24 cellular contexts compared by ENCODE assay signal in genomic region chr20:62772618-62772993, GRCh38. TPM values are rescaled to one million over a fixed set of nuclear protein-coding genes. Genes with fewer than 3 reads are reported as not detected.
DNase-seq lines count a peak whose midpoint lies in the region; ATAC-seq, FAIRE-seq and TF ChIP-seq lines count a peak whose summit lies in the region.
"Had no signal": no experiment of that assay in that cellular context is flagged by ENCODE, and none has a peak within 500 bp of the region (broad histone marks: within the 10 kb centered on the region; RNA-seq: fewer than 3 reads in every experiment).

No MANE protein-coding gene starts in this region.

- no peak for FAIRE-seq in pancreas (lab: Jason Lieb, UNC)
- FAIRE-seq: H54 had no signal

- H3K4me1 Mint-ChIP-seq in T-helper 17 cell (peaks cover 24% of the 10 kb centered on the region), glutamatergic neuron (ENCODE audit: low read depth, unreplicated experiment) (peaks cover 32% of the 10 kb centered on the region)

- H3K27me3 Mint-ChIP-seq in T-helper 17 cell (no peaks in the 10 kb centered on the region), glutamatergic neuron (ENCODE audit: unreplicated experiment) (peaks cover 21% of the 10 kb centered on the region)
- H3K27me3 Mint-ChIP-seq: activated naive CD8-positive, alpha-beta T cell treated with anti-CD3 and anti-CD28 coated beads, Interleukin-2, amount 10 ng/mL, durations not matched to agents 7 days and 5 days had no signal

- no peak overlapping the region for H4K8ac ChIP-seq in mesendoderm (ENCODE audit: low read depth, low read length)

- no peaks in the 10 kb centered on the region for H3K9me3 ChIP-seq in T-helper 17 cell (ENCODE audit: control insufficient read depth, low read length, poor library complexity, severe bottlenecking)
- H3K9me3 ChIP-seq in pancreas = no peaks in the 10 kb centered on the region
- H3K9me3 ChIP-seq: sigmoid colon, tibial nerve had no signal

- H3K4me2 ChIP-seq in mesendoderm (ENCODE audit: low read length) = no peak overlapping the region
- H3K4me2 ChIP-seq: hepatocyte had no signal

- no peaks in the 10 kb centered on the region for H3K27me3 ChIP-seq in pancreas
- no peaks in the 10 kb centered on the region for H3K27me3 ChIP-seq in mesendoderm (ENCODE audit: insufficient read depth, low read length, poor library complexity)
- H3K27me3 ChIP-seq: hepatocyte, sigmoid colon had no signal

- H3K56ac ChIP-seq in mesendoderm (ENCODE audit: low read length) = no peak overlapping the region

- H3K18ac ChIP-seq in mesendoderm (ENCODE audit: low read length) = no peak overlapping the region

- H2BK120ac ChIP-seq in mesendoderm (ENCODE audit: low read depth, low read length) = no peak overlapping the region

- H3K4me3 ChIP-seq in pancreas (no peak overlapping the region), mesendoderm (ENCODE audit: low read length) (no peak overlapping the region)
- H3K4me3 ChIP-seq: hepatocyte, sigmoid colon, tibial nerve had no signal

- H3K4me1 ChIP-seq in pancreas = no peaks in the 10 kb centered on the region
- peaks cover 2% of the 10 kb centered on the region for H3K4me1 ChIP-seq in mesendoderm (ENCODE audit: control insufficient read depth, low read depth, low read length)

- no peaks in the 10 kb centered on the region for H3K36me3 ChIP-seq in pancreas
- H3K36me3 ChIP-seq in mesendoderm (ENCODE audit: control insufficient read depth, insufficient read depth, low read length) = no peaks in the 10 kb centered on the region
- H3K36me3 ChIP-seq: sigmoid colon, tibial nerve had no signal

- no peak for ATAC-seq in T-helper 17 cell
- no peak for ATAC-seq in pancreas
- no peak for ATAC-seq in left cardiac atrium
- ATAC-seq: stimulated activated naive B cell treated with anti-CD40 and anti-IgM and Interleukin-4, amounts not matched to agents 10 μg/mL and 1 μg/mL and 100 μg/mL, for 72 hours had no signal

- H3K9me3 Mint-ChIP-seq in glutamatergic neuron (ENCODE audit: unreplicated experiment) = peaks cover 9% of the 10 kb centered on the region
- H3K9me3 Mint-ChIP-seq: activated naive CD8-positive, alpha-beta T cell treated with anti-CD3 and anti-CD28 coated beads, Interleukin-2, amount 10 ng/mL, durations not matched to agents 7 days and 5 days; activated T-helper 2 cell treated with anti-CD3 and anti-CD28 coated beads, Interferon-gamma antibody, Interleukin-2, Interleukin-4, amounts not matched to agents 10 μg/mL and 5 μg/mL and 100 μg/mL, durations not matched to agents 14 hours and 24 hours and 36 hours had no signal

- intact Hi-C loops in pancreas (cut with DNase I) = no loop called here
- intact Hi-C loops in left cardiac atrium (cut with DNase I) = no loop called here

- TF ChIP-seq CTCF in glutamatergic neuron (IDR thresholded peaks at IDR 0.05; ENCODE audit: partially characterized antibody, unreplicated experiment) = no peak
- no peak for TF ChIP-seq CTCF in pancreas (IDR thresholded peaks at IDR 0.05)

- no peak overlapping the region for H4K5ac ChIP-seq in mesendoderm (ENCODE audit: low read length)

- H3K4ac ChIP-seq in mesendoderm (ENCODE audit: low read depth, low read length) = no peak overlapping the region

- H3K79me1 ChIP-seq in mesendoderm (ENCODE audit: low read length) = no peaks in the 10 kb centered on the region

- H3K36me3 Mint-ChIP-seq in T-helper 17 cell (ENCODE audit: low read depth) = no peaks in the 10 kb centered on the region
- H3K36me3 Mint-ChIP-seq in glutamatergic neuron (ENCODE audit: unreplicated experiment) = no peaks in the 10 kb centered on the region
- H3K36me3 Mint-ChIP-seq: activated naive CD8-positive, alpha-beta T cell treated with anti-CD3 and anti-CD28 coated beads, Interleukin-2, amount 10 ng/mL, durations not matched to agents 7 days and 5 days had no signal

- no peak overlapping the region for H2BK15ac ChIP-seq in mesendoderm (replicated peaks; ENCODE audit: low read depth)

- H3K23ac ChIP-seq in mesendoderm (ENCODE audit: low read length) = no peak overlapping the region

- H3K79me2 ChIP-seq in mesendoderm (ENCODE audit: control insufficient read depth, insufficient read depth, low read length) = no peaks in the 10 kb centered on the region
- H3K79me2 ChIP-seq: hepatocyte had no signal

- WGBS in pancreas, 2 donors = 20 to 34% methylated on average over 11 of the region's 11 CpGs
- WGBS in mesendoderm (ENCODE audit: extremely low coverage, insufficient coverage, low lambda C conversion rate) = no CpG with 5 or more reads among the region's 11 CpGs

- H3K9ac ChIP-seq in mesendoderm (ENCODE audit: low read length) = no peak overlapping the region

- H3K4me3 Mint-ChIP-seq in T-helper 17 cell (no peak overlapping the region), glutamatergic neuron (ENCODE audit: unreplicated experiment) (no peak overlapping the region)
- H3K4me3 Mint-ChIP-seq: activated naive CD8-positive, alpha-beta T cell treated with anti-CD3 and anti-CD28 coated beads, Interleukin-2, amount 10 ng/mL, durations not matched to agents 7 days and 5 days; stimulated activated naive B cell treated with anti-CD40 and anti-IgM and Interleukin-4, amounts not matched to agents 10 μg/mL and 1 μg/mL and 100 μg/mL, for 72 hours had no signal

- no peak overlapping the region for H2BK5ac ChIP-seq in mesendoderm (ENCODE audit: low read length)

- DNase-seq in DMS79 treated with DMSO at 0.1 percent for 48 hours (lab: John Stamatoyannopoulos, UW) (peak; percentile 74), T-helper 17 cell (no peak), glutamatergic neuron (peak; percentile 8), pancreas (peak in 1 of 6 donors; percentile 29), mesendoderm (no peak), A172 (ENCODE audit: low spot score) (no peak), left cardiac atrium (no peak)
- DNase-seq in activated CD4-positive, alpha-beta T cell treated with anti-CD3 and anti-CD28 coated beads, Interleukin-2, amount 50 U/mL, for 1 hour = no peak
- DNase-seq: activated CD4-positive, alpha-beta T cell treated with anti-CD3 and anti-CD28 coated beads for 48 hours; activated naive CD8-positive, alpha-beta T cell treated with anti-CD3 and anti-CD28 coated beads, Interleukin-2, amount 10 ng/mL, durations not matched to agents 7 days and 5 days; cortex of kidney; Karpas-422; NCI-H1048; NCI-H2029; NCI-H510A; NK-92 treated with Interleukin-12 subunit alpha and Interleukin-12 subunit beta, amount 100 ng/mL, for 24 hours; sigmoid colon; stimulated activated naive B cell treated with anti-CD40 and anti-IgM and Interleukin-4, amounts not matched to agents 10 μg/mL and 1 μg/mL and 100 μg/mL, for 72 hours had no signal

- H2AK5ac ChIP-seq in mesendoderm (ENCODE audit: low read length) = no peak overlapping the region

- peak overlapping the region; percentile 55 to 81 (median 62) for H3K27ac ChIP-seq in pancreas
- H3K27ac ChIP-seq in mesendoderm (ENCODE audit: low read depth, low read length) = no peak overlapping the region
- H3K27ac ChIP-seq: epithelial cell of prostate, hepatocyte, tibial nerve had no signal

- peak overlapping the region; percentile 41 for H3K27ac Mint-ChIP-seq in T-helper 17 cell
- H3K27ac Mint-ChIP-seq in glutamatergic neuron (ENCODE audit: unreplicated experiment) = no peak overlapping the region
- H3K27ac Mint-ChIP-seq: activated naive CD8-positive, alpha-beta T cell treated with anti-CD3 and anti-CD28 coated beads, Interleukin-2, amount 10 ng/mL, durations not matched to agents 7 days and 5 days; activated T-helper 2 cell treated with anti-CD3 and anti-CD28 coated beads, Interferon-gamma antibody, Interleukin-2, Interleukin-4, amounts not matched to agents 10 μg/mL and 5 μg/mL and 100 μg/mL, durations not matched to agents 14 hours and 24 hours and 36 hours; stimulated activated naive B cell treated with anti-CD40 and anti-IgM and Interleukin-4, amounts not matched to agents 10 μg/mL and 1 μg/mL and 100 μg/mL, for 72 hours had no signal

RNA-seq across cellular contexts. Expression of gene MRGBP, which starts 23.7 kb away (rescaled TPM):
- 1 to 10 TPM; 6.5 to 6.8 TPM for total RNA-seq in T-helper 17 cell
- total RNA-seq in glutamatergic neuron (ENCODE audit: unreplicated experiment) = 15.6 TPM
- 1 to 10 TPM; 2.6 to 4.4 (median 3.7) TPM for total RNA-seq in pancreas
- 10 to 100 TPM in 1 of 2 donors, 1 to 10 TPM in 1; 5.3 to 11.3 TPM for polyA plus RNA-seq in pancreas
- polyA plus RNA-seq in mesendoderm (2013, experiment 1 of 2) = 13.3 TPM
- 13.2 TPM for polyA plus RNA-seq in mesendoderm (2013, experiment 2 of 2)
- 60.5 and 63.2 TPM in 2 replicates for total RNA-seq in A172 (2014; rRNA removed; shearing (Covaris generic))
- total RNA-seq in left cardiac atrium = 1 to 10 TPM; 8.9 TPM

RNA-seq across cellular contexts. Expression of gene OGFR, which starts 32.0 kb away (rescaled TPM):
- total RNA-seq in T-helper 17 cell (10 to 100 TPM; 39.4 to 41.3 TPM), glutamatergic neuron (ENCODE audit: unreplicated experiment) (70.5 TPM), pancreas (10 to 100 TPM; 18.1 to 25.4 (median 21.0) TPM), left cardiac atrium (10 to 100 TPM; 23.3 to 23.6 TPM)
- 10 to 100 TPM; 50.8 to 79.5 TPM for polyA plus RNA-seq in pancreas
- 11.3 TPM for polyA plus RNA-seq in mesendoderm (2013, experiment 1 of 2)
- 11.4 TPM for polyA plus RNA-seq in mesendoderm (2013, experiment 2 of 2)
- 66.0 and 90.7 TPM in 2 replicates for total RNA-seq in A172 (2014; rRNA removed; shearing (Covaris generic))

RNA-seq across cellular contexts. Expression of gene COL9A3, which starts 44.2 kb away (rescaled TPM):
- total RNA-seq in T-helper 17 cell (not detected), glutamatergic neuron (ENCODE audit: unreplicated experiment) (78.7 TPM), pancreas (10 to 100 TPM in 1 of 6 donors, 1 to 10 TPM in 5; 1.7 to 35.2 (median 7.3) TPM), left cardiac atrium (1 to 10 TPM; 4.0 to 4.7 TPM)
- 100 to 1,000 TPM; 149 to 183 TPM for polyA plus RNA-seq in pancreas
- polyA plus RNA-seq in mesendoderm (2013, experiment 1 of 2) = 45.6 TPM
- polyA plus RNA-seq in mesendoderm (2013, experiment 2 of 2) = 45.1 TPM
- 1.9 and 2.8 TPM in 2 replicates for total RNA-seq in A172 (2014; rRNA removed; shearing (Covaris generic))
- total RNA-seq: bronchial epithelial cell had no signal

Comparison
In these comparisons a context has a peak if more than half of its experiments do, and no peak if none do; other contexts are left out.
1. DNase-seq: peak in DMS79 treated with DMSO at 0.1 percent for 48 hours (single experiment) and glutamatergic neuron (single experiment); none in T-helper 17 cell (0 of 3), activated CD4-positive, alpha-beta T cell treated with anti-CD3 and anti-CD28 coated beads, Interleukin-2, amount 50 U/mL, for 1 hour (single experiment), mesendoderm (single experiment), A172 (single experiment) and left cardiac atrium (single experiment).